ENCODE assay signal across 7 cellular contexts in the genomic region with DNA sequence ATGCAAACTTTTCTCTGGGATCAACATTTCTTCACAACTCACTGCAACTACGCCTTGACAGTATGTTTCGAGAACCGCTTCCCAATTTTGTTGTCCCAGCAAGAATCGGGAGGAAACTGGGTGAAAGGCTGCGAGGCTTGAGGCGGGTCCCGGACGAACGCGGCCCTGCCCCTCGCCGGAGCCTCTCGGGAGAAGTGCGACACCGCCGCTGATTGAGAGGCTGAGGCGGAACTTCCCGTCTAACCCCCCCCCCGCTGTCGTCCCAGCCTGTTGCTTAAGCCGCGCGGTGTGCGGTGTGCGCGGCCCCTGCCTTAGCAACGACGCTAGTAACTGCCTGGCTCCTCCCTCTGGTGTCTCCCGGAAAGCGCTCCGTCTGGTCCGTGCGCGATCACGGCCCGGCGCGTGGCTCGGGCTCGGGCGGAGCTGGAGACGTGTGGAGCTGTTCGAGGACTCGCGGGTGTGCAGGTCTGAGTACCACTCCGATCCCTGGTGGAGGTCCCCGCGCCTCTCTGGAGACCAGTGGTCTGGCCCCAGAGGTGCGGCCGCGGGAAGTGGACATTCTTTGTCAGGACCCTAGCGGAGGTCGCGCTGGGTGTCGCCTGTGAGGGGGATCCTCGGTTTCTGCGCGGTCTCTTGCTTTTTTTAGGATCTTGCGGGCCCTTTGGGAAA.
DNase-seq lines count a peak whose midpoint lies in the region; ATAC-seq lines count a peak whose summit lies in the region.

A gene with protein sequence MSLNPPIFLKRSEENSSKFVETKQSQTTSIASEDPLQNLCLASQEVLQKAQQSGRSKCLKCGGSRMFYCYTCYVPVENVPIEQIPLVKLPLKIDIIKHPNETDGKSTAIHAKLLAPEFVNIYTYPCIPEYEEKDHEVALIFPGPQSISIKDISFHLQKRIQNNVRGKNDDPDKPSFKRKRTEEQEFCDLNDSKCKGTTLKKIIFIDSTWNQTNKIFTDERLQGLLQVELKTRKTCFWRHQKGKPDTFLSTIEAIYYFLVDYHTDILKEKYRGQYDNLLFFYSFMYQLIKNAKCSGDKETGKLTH (plus strand): TSS at position 391 of the 669 bp plus-strand sequence. CDS start 4,120 bp downstream, outside the sequence.
Gene FAM227B, minus strand, starts transcription at position 161 of the 669 bp plus-strand sequence. CDS start 5,647 bp downstream, outside the sequence.

- ATAC-seq in GM18508 (IDR thresholded peaks at IDR 0.05; ENCODE audit: insufficient read depth, unreplicated experiment), result peak; percentile 98
- peak; percentile 99 for ATAC-seq in HG02981 (IDR thresholded peaks at IDR 0.05; ENCODE audit: unreplicated experiment)

- DNase-seq in NCI-H2029 (lab: John Stamatoyannopoulos, UW) (peak; percentile 86), T-helper 9 cell (peak; percentile 88), astrocyte of the hippocampus (ENCODE audit: low read depth, low spot score) (peak; percentile 99), hippocampal formation (lab: John Stamatoyannopoulos, UW) (peak; percentile 93 to 94), retina (peak; percentile 97)

Comparison
In these comparisons a context has a peak if more than half of its experiments do, and no peak if none do; other contexts are left out.
1. Peak in every context shown above with its lines: DNase-seq and ATAC-seq.